8 cellular contexts compared by ENCODE assay signal in the genomic region with DNA sequence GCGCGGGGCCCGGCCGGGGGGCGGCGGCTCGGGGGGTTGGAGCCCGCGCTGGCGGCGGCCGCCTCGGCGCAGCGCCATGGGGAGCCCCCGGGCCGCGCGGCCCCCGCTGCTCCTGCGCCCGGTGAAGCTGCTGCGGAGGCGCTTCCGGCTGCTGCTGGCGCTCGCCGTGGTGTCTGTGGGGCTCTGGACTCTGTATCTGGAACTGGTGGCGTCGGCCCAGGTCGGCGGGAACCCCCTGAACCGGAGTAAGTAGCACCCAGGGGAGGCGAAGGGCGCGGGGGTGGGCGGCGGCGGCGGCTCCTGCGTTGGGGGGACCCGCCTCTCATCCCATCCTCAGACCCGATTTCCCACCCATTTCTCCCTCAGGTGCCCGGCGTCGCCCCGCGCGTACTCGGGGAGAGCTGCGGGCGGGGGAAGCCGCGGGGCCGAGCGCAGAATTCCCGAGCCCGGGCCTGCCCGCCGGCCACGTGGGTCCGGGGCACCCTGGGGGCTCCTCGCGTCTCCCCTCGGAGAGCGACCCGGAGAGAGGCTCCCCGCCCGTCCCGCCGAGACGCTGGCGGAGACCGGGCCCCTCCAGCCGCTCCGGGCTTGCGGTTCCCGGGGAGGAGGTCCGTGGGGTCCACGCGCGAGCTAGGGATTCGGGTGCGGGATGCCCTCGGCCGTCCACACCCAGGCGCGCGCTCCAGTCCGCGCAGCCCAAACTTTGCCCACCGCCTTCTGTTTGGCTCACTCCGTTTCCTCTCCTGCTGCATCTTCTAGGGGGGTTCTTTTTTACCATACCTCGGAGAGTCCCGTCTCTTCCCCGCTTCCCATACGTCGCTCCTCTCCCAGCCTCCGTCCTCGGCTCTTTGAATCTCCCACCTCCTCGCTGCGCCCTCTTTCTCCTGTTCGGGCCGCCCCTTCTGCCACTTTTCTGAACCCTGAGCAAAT. TPM values are rescaled to one million over a fixed set of nuclear protein-coding genes. Genes with fewer than 3 reads are reported as not detected.
A peak's percentile ranks its signal among the peaks of the same experiment; 100 is the strongest.
DNase-seq lines count a peak whose midpoint lies in the region; ATAC-seq and TF ChIP-seq lines count a peak whose summit lies in the region.

No MANE protein-coding gene starts in this region.

- H3K9ac ChIP-seq in Karpas-422 (ENCODE audit: low read length), result no peak overlapping the region
- H3K9ac ChIP-seq in rectal smooth muscle tissue (ENCODE audit: low read length), result no peak overlapping the region

- H3K4me1 ChIP-seq in Karpas-422 (ENCODE audit: low read length), result no peaks in the 10 kb centered on the region; the same call in 1 of the 2 replicates
- H3K4me1 ChIP-seq in rectal smooth muscle tissue (ENCODE audit: control insufficient read depth, insufficient read depth, low read length), result peaks cover 5% of the 10 kb centered on the region

- H2AFZ ChIP-seq in Karpas-422 (ENCODE audit: low read length), result no peak overlapping the region

- peak overlapping the region; percentile 16; the same call in 1 of the 2 replicates for H3K27ac ChIP-seq in C4-2B
- no peak overlapping the region for H3K27ac ChIP-seq in Karpas-422 (ENCODE audit: low read length)
- no peak overlapping the region for H3K27ac ChIP-seq in rectal smooth muscle tissue (ENCODE audit: low read depth, low read length)

- no peaks in the 10 kb centered on the region for H3K9me3 ChIP-seq in Karpas-422 (ENCODE audit: low read length)

- H3K9me2 ChIP-seq in Karpas-422 (replicated peaks; ENCODE audit: insufficient read depth, low read length), result no peaks in the 10 kb centered on the region

- peak overlapping the region; percentile 26 for H3K4me2 ChIP-seq in Karpas-422 (ENCODE audit: low read depth, low read length, poor library complexity, severe bottlenecking)

- no peak for DNase-seq in Karpas-422
- peak; percentile 41 to 61 for DNase-seq in activated T-cell treated with anti-CD3 and anti-CD28 coated beads, Interleukin-2, amount 50 U/mL, for 48 hours
- DNase-seq in glomerular visceral epithelial cell (ENCODE audit: extremely low spot score), result peak; percentile 4

- peak overlapping the region; percentile 37; the same call in 1 of the 2 replicates for H3K4me3 ChIP-seq in Karpas-422 (ENCODE audit: low read length)
- peak overlapping the region; percentile 60 for H3K4me3 ChIP-seq in rectal smooth muscle tissue (ENCODE audit: low read length)

- H4K20me1 ChIP-seq in Karpas-422 (ENCODE audit: insufficient read depth, low read depth, low read length), result no peaks in the 10 kb centered on the region

- H3K27me3 ChIP-seq in Karpas-422 (ENCODE audit: low read length), result no peaks in the 10 kb centered on the region
- peaks cover 5% of the 10 kb centered on the region for H3K27me3 ChIP-seq in rectal smooth muscle tissue (ENCODE audit: control insufficient read depth, insufficient read depth, low read length)

- no peak for ATAC-seq in HG03378 (IDR thresholded peaks at IDR 0.05; ENCODE audit: unreplicated experiment)
- ATAC-seq in HG02938 (IDR thresholded peaks at IDR 0.05; ENCODE audit: unreplicated experiment), result no peak
- ATAC-seq in HG03354 (IDR thresholded peaks at IDR 0.05; ENCODE audit: poor library complexity, severe bottlenecking, unreplicated experiment), result no peak

- TF ChIP-seq CTCF in C4-2B (conservative IDR thresholded peaks at IDR 0.05), result no peak

- H3K79me2 ChIP-seq in Karpas-422 (ENCODE audit: low read length), result no peaks in the 10 kb centered on the region

- H3K36me3 ChIP-seq in Karpas-422 (ENCODE audit: insufficient read depth, low read length) (no peaks in the 10 kb centered on the region), rectal smooth muscle tissue (ENCODE audit: control insufficient read depth, insufficient read depth, low read length) (no peaks in the 10 kb centered on the region)

RNA-seq across cellular contexts. Expression of gene B4GALNT3, which starts 0.8 kb away (rescaled TPM):
- total RNA-seq in Karpas-422 (2014; rRNA removed; shearing (Covaris generic); ENCODE audit: low replicate concordance), result 0.30 TPM in 1 of 2 replicates, not detected in the other

RNA-seq across cellular contexts. Expression of gene CCDC77, which starts 59.1 kb away (rescaled TPM):
- total RNA-seq in Karpas-422 (2014; rRNA removed; shearing (Covaris generic); ENCODE audit: low replicate concordance), result 10.9 and 17.7 TPM in 2 replicates
